In genomic region chr3:48155122-48155521, GRCh38 we compare ENCODE assay signal across 2 cellular contexts.
TF ChIP-seq lines count a peak whose summit lies in the region.

No MANE protein-coding gene starts in this region.

TF ChIP-seq in HepG2, 621 proteins besides CTCF, POLR2A, EP300 and RAD21:
- TF ChIP-seq NFIC (IDR thresholded peaks at IDR 0.05; ENCODE audit: low read length) (no peak), ZNF687 (CRISPR knock-in tag; IDR thresholded peaks at IDR 0.05) (no peak), MEF2D (CRISPR knock-in tag; IDR thresholded peaks at IDR 0.05) (no peak), ZNF121 (CRISPR knock-in tag; IDR thresholded peaks at IDR 0.05) (peak; percentile 30; the same call in 1 of the 2 replicates)

TF ChIP-seq in SK-N-SH, 30 proteins besides CTCF, POLR2A, EP300 and RAD21:
- TF ChIP-seq EZH2phosphoT487 (IDR thresholded peaks at IDR 0.05; ENCODE audit: borderline replicate concordance, low read depth) (no peak), RXRA (IDR thresholded peaks at IDR 0.05; ENCODE audit: borderline replicate concordance, low read depth) (no peak), TCF12 (IDR thresholded peaks at IDR 0.05) (peak; percentile 80), NFIC (IDR thresholded peaks at IDR 0.05; ENCODE audit: borderline replicate concordance) (peak; percentile 67; the same call in 1 of the 2 replicates), SIN3A (IDR thresholded peaks at IDR 0.05; ENCODE audit: borderline replicate concordance, low read depth, low read length) (no peak), NRF1 (IDR thresholded peaks at IDR 0.05; ENCODE audit: low read depth, low read length) (no peak), PBX3 (IDR thresholded peaks at IDR 0.05) (peak; percentile 39; the same call in 1 of the 2 replicates), JUND (IDR thresholded peaks at IDR 0.05) (peak; percentile 79), POLR2AphosphoS5 (IDR thresholded peaks at IDR 0.05; ENCODE audit: low read depth, low read length) (no peak), REST (IDR thresholded peaks at IDR 0.05; ENCODE audit: low read depth, low read length) (no peak), FOSL2 (IDR thresholded peaks at IDR 0.05; ENCODE audit: borderline replicate concordance, low read depth) (peak; percentile 96), RFX5 (IDR thresholded peaks at IDR 0.05; ENCODE audit: low read length) (no peak), MAX (IDR thresholded peaks at IDR 0.05; ENCODE audit: low read depth) (no peak)
